7 cellular contexts compared by ENCODE assay signal in genomic region chr18:48923746-48924580, GRCh38. TPM values are rescaled to one million over a fixed set of nuclear protein-coding genes. Genes with fewer than 3 reads are reported as not detected.
DNase-seq lines count a peak whose midpoint lies in the region; ATAC-seq and TF ChIP-seq lines count a peak whose summit lies in the region.

No MANE protein-coding gene starts in this region.

- no peak overlapping the region for H3K4me3 ChIP-seq in fibroblast of villous mesenchyme (ENCODE audit: low read depth, low read length)

- DNase-seq in T-cell (no peak), fibroblast of villous mesenchyme (ENCODE audit: low read depth) (peak; percentile 95), dermis blood vessel endothelial cell (no peak), T1000 (lab: John Stamatoyannopoulos, UW) (no peak)
- DNase-seq in stimulated activated naive CD8-positive, alpha-beta T cell treated with anti-CD3 and anti-CD28 coated beads, Interleukin-15, amount 100 ng/mL, for 72 hours: no peak

- peaks cover 81 to 86% (median 84%) of the 10 kb centered on the region in 3 donors for H3K4me1 Mint-ChIP-seq in T-cell
- H3K4me1 Mint-ChIP-seq in stimulated activated naive CD8-positive, alpha-beta T cell treated with anti-CD3 and anti-CD28 coated beads, Interleukin-15, amount 100 ng/mL, for 72 hours: peaks cover 92% of the 10 kb centered on the region

- H3K9me3 Mint-ChIP-seq in T-cell: no peaks in the 10 kb centered on the region
- H3K9me3 Mint-ChIP-seq in stimulated activated naive CD8-positive, alpha-beta T cell treated with anti-CD3 and anti-CD28 coated beads, Interleukin-15, amount 100 ng/mL, for 72 hours: no peaks in the 10 kb centered on the region

- H3K36me3 Mint-ChIP-seq in T-cell: peaks cover 38% of the 10 kb centered on the region

- POLR2A ChIA-PET in T-cell (lab: Charles Lee): interaction anchor here in 1 of 2 donors (0.6 to 0.8 kb wide), 2 partner anchors 110 to 252 kb away, joined by 3 to 5 read pairs; no protein-coding TSS in a partner anchor

- peak; percentile 32 for ATAC-seq in GM21390 (IDR thresholded peaks at IDR 0.05; ENCODE audit: unreplicated experiment)
- no peak for ATAC-seq in T-cell (replicated peaks in 1 of 4)
- peak; percentile 24 for ATAC-seq in stimulated activated naive CD8-positive, alpha-beta T cell treated with anti-CD3 and anti-CD28 coated beads, Interleukin-15, amount 100 ng/mL, for 72 hours
- no peak for ATAC-seq in HG02852 (IDR thresholded peaks at IDR 0.05; ENCODE audit: unreplicated experiment)

- H3K27ac Mint-ChIP-seq in T-cell: peak overlapping the region; percentile 58 to 62
- peak overlapping the region; percentile 95 to 98 for H3K27ac Mint-ChIP-seq in stimulated activated naive CD8-positive, alpha-beta T cell treated with anti-CD3 and anti-CD28 coated beads, Interleukin-15, amount 100 ng/mL, for 72 hours

- TF ChIP-seq CTCF in fibroblast of villous mesenchyme (IDR thresholded peaks at IDR 0.05; ENCODE audit: insufficient read depth, low read depth, low read length): no peak

- peak overlapping the region; percentile 34 to 84 (median 73) for H3K4me3 Mint-ChIP-seq in T-cell
- H3K4me3 Mint-ChIP-seq in stimulated activated naive CD8-positive, alpha-beta T cell treated with anti-CD3 and anti-CD28 coated beads, Interleukin-15, amount 100 ng/mL, for 72 hours: peak overlapping the region; percentile 76 to 90

- H3K27me3 Mint-ChIP-seq in T-cell: no peaks in the 10 kb centered on the region
- H3K27me3 Mint-ChIP-seq in stimulated activated naive CD8-positive, alpha-beta T cell treated with anti-CD3 and anti-CD28 coated beads, Interleukin-15, amount 100 ng/mL, for 72 hours: no peaks in the 10 kb centered on the region

- CTCF ChIA-PET in T-cell (lab: Charles Lee): interaction anchor here in 1 of 2 donors (0.6 kb wide), 2 partner anchors 24 to 28 kb away, joined by 4 to 7 read pairs; no protein-coding TSS in a partner anchor

RNA-seq across cellular contexts. Expression of gene SMAD7, which starts 26.8 kb away (rescaled TPM):
- 100 to 1,000 TPM in 1 of 5 donors, 10 to 100 TPM in 4; 28.5 to 138 (median 57.7) TPM for total RNA-seq in T-cell
- 28.9 and 32.9 TPM in 2 replicates for total RNA-seq in fibroblast of villous mesenchyme
- 6.2 and 9.0 TPM in 2 replicates for total RNA-seq in dermis blood vessel endothelial cell

Comparison
In these comparisons a context has a peak if more than half of its experiments do, and no peak if none do; other contexts are left out.
1. ATAC-seq: peak in GM21390 (single experiment) and stimulated activated naive CD8-positive, alpha-beta T cell treated with anti-CD3 and anti-CD28 coated beads, Interleukin-15, amount 100 ng/mL, for 72 hours (single experiment); none in T-cell (0 of 4) and HG02852 (single experiment).